9 cellular contexts compared by ENCODE assay signal in the genomic region with DNA sequence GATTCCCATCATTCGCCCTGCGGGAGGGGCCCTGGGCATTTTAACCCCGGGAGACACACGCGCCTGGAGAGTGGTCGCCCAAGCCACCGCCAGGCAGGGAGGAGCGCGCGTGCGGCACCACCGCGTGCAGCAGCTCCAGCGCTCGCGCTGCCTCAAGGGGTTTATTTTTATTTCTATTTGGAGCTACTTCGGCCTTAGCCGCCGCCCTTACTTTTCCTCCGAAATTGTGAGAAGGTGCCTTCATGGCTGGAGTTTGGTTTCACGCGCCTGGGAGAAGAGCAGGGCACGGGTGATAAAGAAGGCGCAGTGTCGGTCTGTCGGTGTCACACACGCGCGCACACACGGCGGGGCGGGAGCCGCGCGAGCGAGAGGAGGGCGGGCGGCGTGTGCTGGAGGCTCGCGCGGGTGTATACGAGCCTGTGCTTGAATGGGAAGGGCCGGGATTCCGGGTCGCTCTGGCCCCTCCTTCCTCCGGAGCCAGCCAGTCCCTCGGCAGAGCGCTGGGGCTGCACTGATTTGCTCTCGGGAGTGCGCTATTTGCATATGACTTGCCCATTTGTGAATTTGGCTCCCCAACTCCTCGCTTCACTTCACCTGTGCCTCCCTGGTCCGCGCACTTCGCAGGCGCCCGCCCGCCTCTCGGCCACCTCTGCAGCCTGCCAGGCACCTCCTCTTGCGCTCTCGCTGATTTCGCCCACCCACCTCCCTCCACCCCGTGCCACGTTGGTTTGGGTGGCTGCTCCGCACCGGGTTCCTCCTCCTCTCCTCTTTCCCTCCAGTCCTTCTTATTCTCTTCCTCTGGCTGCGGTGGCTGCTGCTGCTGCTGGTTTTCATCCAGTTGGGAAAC.
DNase-seq lines count a peak whose midpoint lies in the region; ATAC-seq and TF ChIP-seq lines count a peak whose summit lies in the region.
"Had no signal": no experiment of that assay in that cellular context is flagged by ENCODE, and none has a peak within 500 bp of the region (broad histone marks: within the 10 kb centered on the region; RNA-seq: fewer than 3 reads in every experiment).

No MANE protein-coding gene starts in this region.

- DNase-seq in NCI-H1417 (lab: John Stamatoyannopoulos, UW) (peak; percentile 96 to 99 (median 97)), Right ventricle myocardium superior (peak; percentile 73), osteoblast (ENCODE audit: insufficient read length, low spot score, missing footprints) (peak; percentile 87)
- DNase-seq in activated naive CD8-positive, alpha-beta T cell treated with anti-CD3 and anti-CD28 coated beads, Interleukin-2, amount 50 U/mL, for 24 hours, result no peak

- peak; percentile 96 for ATAC-seq in GM18502 (IDR thresholded peaks at IDR 0.05; ENCODE audit: poor library complexity, unreplicated experiment)
- peak; percentile 28 for ATAC-seq in activated naive CD8-positive, alpha-beta T cell treated with anti-CD3 and anti-CD28 coated beads, Interleukin-2, amount 50 U/mL, for 24 hours
- peak; percentile 98 for ATAC-seq in Right ventricle myocardium superior (ENCODE audit: poor library complexity)
- ATAC-seq in GM18867 (IDR thresholded peaks at IDR 0.05; ENCODE audit: unreplicated experiment), result no peak
- ATAC-seq in GM19324 (IDR thresholded peaks at IDR 0.05; ENCODE audit: low FRiP score, unreplicated experiment), result no peak
- no peak for ATAC-seq in GM21717 (IDR thresholded peaks at IDR 0.05; ENCODE audit: unreplicated experiment)

- H3K27ac ChIP-seq in osteoblast (ENCODE audit: low read depth, low read length), result no peak overlapping the region
- H3K27ac ChIP-seq: PC-9 had no signal

- H3K4me3 Mint-ChIP-seq in activated naive CD8-positive, alpha-beta T cell treated with anti-CD3 and anti-CD28 coated beads, Interleukin-2, amount 50 U/mL, for 24 hours, result no peak overlapping the region

- peak overlapping the region; percentile 75 for H3K4me2 ChIP-seq in osteoblast (ENCODE audit: insufficient read depth, low read length)
- H3K4me2 ChIP-seq: PC-9 had no signal

- TF ChIP-seq CTCF in osteoblast (IDR thresholded peaks at IDR 0.05; ENCODE audit: extremely low read depth, low read depth, low read length), result no peak

- no peaks in the 10 kb centered on the region for H4K20me1 ChIP-seq in osteoblast (ENCODE audit: insufficient read depth, low read length)

- no peaks in the 10 kb centered on the region for H3K9me3 Mint-ChIP-seq in activated naive CD8-positive, alpha-beta T cell treated with anti-CD3 and anti-CD28 coated beads, Interleukin-2, amount 50 U/mL, for 24 hours

- no peaks in the 10 kb centered on the region for H3K4me1 Mint-ChIP-seq in activated naive CD8-positive, alpha-beta T cell treated with anti-CD3 and anti-CD28 coated beads, Interleukin-2, amount 50 U/mL, for 24 hours

- peak overlapping the region; percentile 59 for H2AFZ ChIP-seq in osteoblast (ENCODE audit: low read length)
- H2AFZ ChIP-seq: PC-9 had no signal

- intact Hi-C loops in Right ventricle myocardium superior (cut with DNase I), result no loop called here

- H3K27ac Mint-ChIP-seq in activated naive CD8-positive, alpha-beta T cell treated with anti-CD3 and anti-CD28 coated beads, Interleukin-2, amount 50 U/mL, for 24 hours, result no peak overlapping the region

- no peaks in the 10 kb centered on the region for H3K27me3 ChIP-seq in osteoblast (ENCODE audit: insufficient read depth, low read length)

- peaks cover 39% of the 10 kb centered on the region for H3K27me3 Mint-ChIP-seq in activated naive CD8-positive, alpha-beta T cell treated with anti-CD3 and anti-CD28 coated beads, Interleukin-2, amount 50 U/mL, for 24 hours

- no peaks in the 10 kb centered on the region for H3K36me3 Mint-ChIP-seq in activated naive CD8-positive, alpha-beta T cell treated with anti-CD3 and anti-CD28 coated beads, Interleukin-2, amount 50 U/mL, for 24 hours (ENCODE audit: low read depth)

- H3K4me1 ChIP-seq in osteoblast (ENCODE audit: insufficient read depth, low read length), result no peaks in the 10 kb centered on the region

- H3K79me2 ChIP-seq in osteoblast (ENCODE audit: insufficient read depth, low read length), result no peaks in the 10 kb centered on the region

- no peaks in the 10 kb centered on the region for H3K36me3 ChIP-seq in osteoblast (ENCODE audit: insufficient read depth, low read length)

- H3K4me3 ChIP-seq in osteoblast (ENCODE audit: insufficient read depth, low read length), result peak overlapping the region; percentile 71
- H3K4me3 ChIP-seq: PC-9 had no signal

- H3K9me3 ChIP-seq in osteoblast (ENCODE audit: low read depth, low read length), result no peaks in the 10 kb centered on the region

Comparison
In these comparisons a context has a peak if more than half of its experiments do, and no peak if none do; other contexts are left out.
1. ATAC-seq: peak in GM18502 (single experiment), activated naive CD8-positive, alpha-beta T cell treated with anti-CD3 and anti-CD28 coated beads, Interleukin-2, amount 50 U/mL, for 24 hours (single experiment) and Right ventricle myocardium superior (single experiment); none in GM18867 (single experiment), GM19324 (single experiment) and GM21717 (single experiment).